ENCODE assay signal across 8 cellular contexts in genomic region chr2:20350105-20350712, GRCh38. TPM values are rescaled to one million over a fixed set of nuclear protein-coding genes. Genes with fewer than 3 reads are reported as not detected.
DNase-seq lines count a peak whose midpoint lies in the region; ATAC-seq and TF ChIP-seq lines count a peak whose summit lies in the region.

No MANE protein-coding gene starts in this region.

- POLR2A ChIA-PET in activated CD8-positive, alpha-beta T cell treated with anti-CD3 and anti-CD28 coated beads for 36 hours (lab: Charles Lee) = interaction anchor here (1.2 to 4.8 kb wide), 7 partner anchors 10 to 97 kb away, joined by 3 to 37 read pairs (median 4); partner anchors contain the start of gene RHOB

- H3K36me3 ChIP-seq in endocrine pancreas (ENCODE audit: control insufficient read depth, insufficient read depth, low read length) = no peaks in the 10 kb centered on the region
- H3K36me3 ChIP-seq in mucosa of descending colon (ENCODE audit: low read depth) = no peaks in the 10 kb centered on the region

- H3K27me3 ChIP-seq in endocrine pancreas (ENCODE audit: control insufficient read depth, insufficient read depth, low read length) = no peaks in the 10 kb centered on the region

- H3K4me3 ChIP-seq in endocrine pancreas (ENCODE audit: control insufficient read depth, insufficient read depth, low read length) (peak overlapping the region; percentile 99), mucosa of descending colon (peak overlapping the region; percentile 84)

- H3K36me3 Mint-ChIP-seq in activated CD8-positive, alpha-beta T cell treated with anti-CD3 and anti-CD28 coated beads for 36 hours (ENCODE audit: low read depth) = peaks cover 35% of the 10 kb centered on the region

- H3K4me1 Mint-ChIP-seq in activated CD8-positive, alpha-beta T cell treated with anti-CD3 and anti-CD28 coated beads for 36 hours (ENCODE audit: low read depth) = peaks cover 32% of the 10 kb centered on the region

- CTCF ChIA-PET in activated CD8-positive, alpha-beta T cell treated with anti-CD3 and anti-CD28 coated beads for 36 hours (lab: Charles Lee) = interaction anchor here (1.1 to 4.3 kb wide), 3 partner anchors 14 to 72 kb away, joined by 3 to 49 read pairs (median 6); no protein-coding TSS in a partner anchor

- ATAC-seq in HG02852 (IDR thresholded peaks at IDR 0.05; ENCODE audit: unreplicated experiment) = peak; percentile 30
- peak; percentile 24 for ATAC-seq in activated CD8-positive, alpha-beta T cell treated with anti-CD3 and anti-CD28 coated beads for 36 hours
- ATAC-seq in mucosa of descending colon = peak; percentile 61

- no peaks in the 10 kb centered on the region for H3K27me3 Mint-ChIP-seq in activated CD8-positive, alpha-beta T cell treated with anti-CD3 and anti-CD28 coated beads for 36 hours

- H3K9me3 ChIP-seq in endocrine pancreas (ENCODE audit: control insufficient read depth, low read length) (no peaks in the 10 kb centered on the region), mucosa of descending colon (no peaks in the 10 kb centered on the region)

- peak overlapping the region; percentile 99 for H3K9ac ChIP-seq in endocrine pancreas (ENCODE audit: control insufficient read depth, insufficient read depth, low read length)

- intact Hi-C loops in activated CD8-positive, alpha-beta T cell treated with anti-CD3 and anti-CD28 coated beads for 36 hours (cut with micrococcal nuclease) = no loop called here
- intact Hi-C loops in mucosa of descending colon (cut with DNase I, micrococcal nuclease) = no loop called here

- H3K27ac Mint-ChIP-seq in activated CD8-positive, alpha-beta T cell treated with anti-CD3 and anti-CD28 coated beads for 36 hours = peak overlapping the region; percentile 92

- H3K9me3 Mint-ChIP-seq in activated CD8-positive, alpha-beta T cell treated with anti-CD3 and anti-CD28 coated beads for 36 hours = no peaks in the 10 kb centered on the region

- peak; percentile 50 for DNase-seq in NK-92 treated with Interleukin-12 subunit alpha and Interleukin-12 subunit beta, amount 100 ng/mL, for 24 hours (lab: John Stamatoyannopoulos, UW)
- no peak for DNase-seq in NK-92 (lab: John Stamatoyannopoulos, UW; ENCODE audit: unreplicated experiment)
- DNase-seq in NCI-H2227 (lab: John Stamatoyannopoulos, UW; ENCODE audit: unreplicated experiment) = peak; percentile 86
- DNase-seq in activated CD8-positive, alpha-beta T cell treated with anti-CD3 and anti-CD28 coated beads for 36 hours = peak; percentile 61
- peak; percentile 65 to 81 (median 79) for DNase-seq in mucosa of descending colon
- DNase-seq in stimulated activated CD8-positive, alpha-beta memory T cell treated with anti-CD3 and anti-CD28 coated beads, Interleukin-4, amount 100 ng/mL, for 48 hours = peak; percentile 75

- no peak for TF ChIP-seq CTCF in activated CD8-positive, alpha-beta T cell treated with anti-CD3 and anti-CD28 coated beads for 36 hours (IDR thresholded peaks at IDR 0.05)
- no peak for TF ChIP-seq CTCF in mucosa of descending colon (IDR thresholded peaks at IDR 0.05)

- H3K4me1 ChIP-seq in endocrine pancreas (ENCODE audit: control insufficient read depth, insufficient read depth, low read length) = peaks cover 36% of the 10 kb centered on the region
- peaks cover 49% of the 10 kb centered on the region for H3K4me1 ChIP-seq in mucosa of descending colon (ENCODE audit: low read depth)

- no peak overlapping the region for H3K4me3 Mint-ChIP-seq in activated CD8-positive, alpha-beta T cell treated with anti-CD3 and anti-CD28 coated beads for 36 hours

RNA-seq across cellular contexts. Expression of gene PUM2, which starts 0.4 kb away (rescaled TPM):
- total RNA-seq in activated CD8-positive, alpha-beta T cell treated with anti-CD3 and anti-CD28 coated beads for 36 hours = 100 to 1,000 TPM; 104 TPM
- total RNA-seq in mucosa of descending colon = 100 to 1,000 TPM in 2 of 3 donors, 10 to 100 TPM in 1; 93.5 to 155 (median 115) TPM
